Comparison of ENCODE assay signal across 19 cellular contexts in genomic region chr18:48328473-48329205, GRCh38.
A peak's percentile ranks its signal among the peaks of the same experiment; 100 is the strongest.
DNase-seq lines count a peak whose midpoint lies in the region; ATAC-seq and TF ChIP-seq lines count a peak whose summit lies in the region.
"Had no signal": no experiment of that assay in that cellular context is flagged by ENCODE, and none has a peak within 500 bp of the region (broad histone marks: within the 10 kb centered on the region; RNA-seq: fewer than 3 reads in every experiment).

No MANE protein-coding gene starts in this region.

- H3K4me2 ChIP-seq in GM23248 (ENCODE audit: unreplicated experiment) (no peak overlapping the region), fibroblast of lung (ENCODE audit: extremely low read depth, insufficient read depth, low read length) (no peak overlapping the region)

- H3K4me3 ChIP-seq in GM23248 (no peak overlapping the region), fibroblast of lung (replicated peaks in 1 of 4; ENCODE audit: control extremely low read depth in 1 of 4, insufficient read depth in 1 of 4, low read depth in 3 of 4, low read length in 4 of 4) (no peak overlapping the region)
- H3K4me3 ChIP-seq: SK-N-MC had no signal

- H3K36me3 ChIP-seq in GM23248 (ENCODE audit: low read depth) (no peaks in the 10 kb centered on the region), fibroblast of lung (ENCODE audit: control insufficient read depth, insufficient read depth, low read length) (no peaks in the 10 kb centered on the region)

- H3K9me3 ChIP-seq in GM23248 (ENCODE audit: low read depth) (no peaks in the 10 kb centered on the region), fibroblast of lung (ENCODE audit: control insufficient read depth, insufficient read depth, low read depth, low read length) (no peaks in the 10 kb centered on the region)

- POLR2A ChIA-PET in RWPE1 (lab: Yijun Ruan, JAX; ENCODE audit: low non-redundant PET): no interaction called here

- TF ChIP-seq CTCF in RWPE1 (conservative IDR thresholded peaks at IDR 0.05; ENCODE audit: low read depth) (no peak), fibroblast of lung (conservative IDR thresholded peaks at IDR 0.05 in 1 of 2, IDR thresholded peaks at IDR 0.05 in 1 of 2; ENCODE audit: low read depth in 1 of 2, low read length in 2 of 2) (no peak)

- intact Hi-C loops in posterior vena cava (cut with DNase I): no loop called here

- DNase-seq in GM23248: peak; percentile 65
- DNase-seq in RWPE1 (ENCODE audit: low spot score): no peak
- peak; percentile 76 to 87 for DNase-seq in fibroblast of lung (ENCODE audit: low read depth in 2 of 2)
- peak; percentile 49 for DNase-seq in posterior vena cava (ENCODE audit: low spot score)
- DNase-seq in Kasumi-1 (lab: John Stamatoyannopoulos, UW): no peak
- no peak for DNase-seq in activated CD8-positive, alpha-beta memory T cell treated with anti-CD3 and anti-CD28 coated beads, Interleukin-2, amount 50 U/mL, for 48 hours
- no peak for DNase-seq in cerebellum (ENCODE audit: low spot score)
- DNase-seq: activated B cell treated with CpG ODN at 0.5 μM for 24 hours; amniotic stem cell; GDM1; KBM-7; NCI-H2029; NK-92 treated with Interleukin-12 subunit alpha and Interleukin-12 subunit beta, amount 100 ng/mL, for 24 hours; retina; stimulated activated CD4-positive, alpha-beta T cell treated with anti-CD3 and anti-CD28 coated beads, Interleukin-4, amount 100 ng/mL, for 4 hours; stimulated activated naive CD4-positive, alpha-beta T cell treated with Interleukin-2 at 50 U/mL for 16 hours had no signal

- H3K4me1 ChIP-seq in GM23248 (ENCODE audit: insufficient read depth): peaks cover 24% of the 10 kb centered on the region
- peaks cover 6% of the 10 kb centered on the region for H3K4me1 ChIP-seq in fibroblast of lung (ENCODE audit: control insufficient read depth, extremely low read depth, insufficient read depth, low read length)

- H3F3A ChIP-seq in GM23248 (ENCODE audit: insufficient read depth): peaks cover 19% of the 10 kb centered on the region

- H3K27me3 ChIP-seq in GM23248 (replicated peaks; ENCODE audit: insufficient read depth) (no peaks in the 10 kb centered on the region), fibroblast of lung (ENCODE audit: control insufficient read depth, insufficient read depth, low read length) (peaks cover 2% of the 10 kb centered on the region)

- H3K79me2 ChIP-seq in GM23248 (ENCODE audit: insufficient read depth) (no peaks in the 10 kb centered on the region), fibroblast of lung (ENCODE audit: control insufficient read depth, insufficient read depth, low read length) (no peaks in the 10 kb centered on the region)

- H3K9ac ChIP-seq in GM23248 (no peak overlapping the region), fibroblast of lung (ENCODE audit: insufficient read depth, low read length) (no peak overlapping the region)

- in situ Hi-C loops in GM23248 (cut with MboI): no loop called here

- no peak for ATAC-seq in GM21723 (IDR thresholded peaks at IDR 0.05; ENCODE audit: unreplicated experiment)

- no peaks in the 10 kb centered on the region for H4K20me1 ChIP-seq in GM23248 (ENCODE audit: insufficient read depth)
- no peaks in the 10 kb centered on the region for H4K20me1 ChIP-seq in fibroblast of lung (ENCODE audit: control insufficient read depth, extremely low read depth, insufficient read depth, low read length)

- CTCF ChIA-PET in RWPE1 (lab: Yijun Ruan, JAX): no interaction called here

- H2AFZ ChIP-seq in GM23248: no peak overlapping the region
- no peak overlapping the region for H2AFZ ChIP-seq in fibroblast of lung (ENCODE audit: low read length)

- no peaks in the 10 kb centered on the region for H3K9me2 ChIP-seq in GM23248 (ENCODE audit: insufficient read depth)

- H3K27ac ChIP-seq in GM23248: no peak overlapping the region
- H3K27ac ChIP-seq in RWPE1: peak overlapping the region; percentile 44; the same call in 1 of the 2 replicates
- H3K27ac ChIP-seq in fibroblast of lung (ENCODE audit: insufficient read depth, low read length): no peak overlapping the region
- H3K27ac ChIP-seq: C4-2B, SK-N-MC had no signal

- WGBS in GM23248 (ENCODE audit: low coverage in 1 of 2, low lambda C conversion rate in 2 of 2, missing lambda C conversion rate in 2 of 2), 2 experiments: 63 to 64% methylated on average over 7 of the region's 7 CpGs

Comparison
In these comparisons a context has a peak if more than half of its experiments do, and no peak if none do; other contexts are left out.
1. DNase-seq: peak in GM23248 (single experiment), fibroblast of lung (2 of 2) and posterior vena cava (single experiment); none in RWPE1 (single experiment), Kasumi-1 (0 of 2), activated CD8-positive, alpha-beta memory T cell treated with anti-CD3 and anti-CD28 coated beads, Interleukin-2, amount 50 U/mL, for 48 hours (single experiment) and cerebellum (single experiment).